Comparison of ENCODE assay signal across 2 cellular contexts in genomic region chr7:35565927-35566326, GRCh38.
TF ChIP-seq lines count a peak whose summit lies in the region.

No MANE protein-coding gene starts in this region.

TF ChIP-seq in HEK293, 187 proteins besides CTCF, POLR2A, EP300 and RAD21 (continued from another document):
- no peak for TF ChIP-seq INSM2 (tag by site-specific recombination; IDR thresholded peaks at IDR 0.05)
- TF ChIP-seq PRDM1 (tag by site-specific recombination; IDR thresholded peaks at IDR 0.05): no peak
- no peak for TF ChIP-seq ZBTB44 (tag by site-specific recombination; IDR thresholded peaks at IDR 0.05)
- TF ChIP-seq ZNF610 (tag by site-specific recombination; IDR thresholded peaks at IDR 0.05; ENCODE audit: borderline replicate concordance): no peak
- TF ChIP-seq ZFP41 (tag by site-specific recombination; IDR thresholded peaks at IDR 0.05; ENCODE audit: borderline replicate concordance): no peak
- no peak for TF ChIP-seq ZNF202 (tag by site-specific recombination; IDR thresholded peaks at IDR 0.05; ENCODE audit: borderline replicate concordance)

TF ChIP-seq in HepG2, 621 proteins besides CTCF, POLR2A, EP300 and RAD21 (continued from another document):
- TF ChIP-seq ZBTB49 (CRISPR knock-in tag; IDR thresholded peaks at IDR 0.05; ENCODE audit: borderline replicate concordance): no peak
